ENCODE assay signal across 8 cellular contexts in the genomic region with DNA sequence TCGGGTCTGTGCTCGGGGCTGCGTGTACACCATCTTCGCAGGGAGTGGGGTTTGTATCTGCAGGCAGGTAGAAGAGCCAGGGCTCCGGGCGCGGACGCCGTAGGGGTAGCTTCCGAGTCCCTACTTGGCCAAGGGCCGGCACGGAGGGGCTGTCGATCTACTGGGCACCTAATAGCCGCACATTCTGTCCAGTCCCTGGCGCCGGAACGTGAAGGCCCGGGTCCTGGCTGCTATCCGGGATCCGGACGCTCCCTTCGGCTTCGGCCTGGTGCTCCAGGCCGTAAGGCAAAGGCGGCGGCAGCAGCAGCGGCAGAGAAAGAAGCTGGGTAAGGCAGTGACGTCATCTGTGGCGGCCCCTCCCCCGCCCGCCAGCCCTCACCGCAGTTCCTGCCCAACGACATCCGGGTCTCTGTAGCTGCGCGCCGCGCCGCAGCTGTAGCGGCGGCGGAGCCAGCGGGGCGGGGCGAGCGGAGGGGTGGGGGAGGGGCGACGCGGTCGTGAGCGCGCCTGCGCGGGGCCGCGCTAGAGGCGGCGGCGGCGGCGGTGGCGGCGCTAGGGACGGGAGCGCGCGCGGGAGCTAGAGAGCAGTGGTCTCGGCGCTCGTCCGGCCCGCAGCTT. TPM values are rescaled to one million over a fixed set of nuclear protein-coding genes. Genes with fewer than 3 reads are reported as not detected.
A peak's percentile ranks its signal among the peaks of the same experiment; 100 is the strongest.
DNase-seq lines count a peak whose midpoint lies in the region; ATAC-seq and TF ChIP-seq lines count a peak whose summit lies in the region.

A gene (plus strand): TSS at position 525 of the 618 bp plus-strand sequence. CDS start 33,483 bp downstream, outside the sequence.

- peak within 1 kb of the TSS; percentile 78 to 93 (median 84) for H3K4me3 ChIP-seq in upper lobe of left lung

- intact Hi-C loops in T-helper 1 cell treated with Interleukin-12 subunit alpha and Interleukin-12 subunit beta and Interleukin-4 antibody, amounts not matched to agents 30 ng/mL and 1 ng/mL, for 36 hours (cut with micrococcal nuclease) = loop anchor here (1.0 to 10.0 kb wide), 17 partner anchors 65 to 1950 kb away; a partner anchor contains a TSS
- intact Hi-C loops in left cardiac atrium (cut with DNase I) (loop anchor here in 1 of 2 donors (5.0 kb wide), 1 partner anchor 157 kb away; a partner anchor contains a TSS), posterior vena cava (cut with DNase I) (no loop called here)

- TF ChIP-seq POLR2A in upper lobe of left lung (IDR thresholded peaks at IDR 0.05) = peak; percentile 34 to 96 (median 91)

- no peaks in the 10 kb centered on the region for H3K9me3 ChIP-seq in upper lobe of left lung

- ATAC-seq in HG02870 (IDR thresholded peaks at IDR 0.05; ENCODE audit: unreplicated experiment) (peak; percentile 57), left cardiac atrium (peak; percentile 93 to 94), upper lobe of left lung (ENCODE audit: low FRiP score in 2 of 2) (peak; percentile 96 to 97)

- H3K4me1 ChIP-seq in upper lobe of left lung = peaks cover 30 to 37% (median 31%) of the 10 kb centered on the region in 4 donors

- peak; percentile 97 for DNase-seq in GM13977 (ENCODE audit: low spot score)
- peak; percentile 96 for DNase-seq in NCI-H1694 (lab: John Stamatoyannopoulos, UW)
- DNase-seq in amniotic epithelial cell (ENCODE audit: low read depth) = peak; percentile 90
- DNase-seq in left cardiac atrium = peak; percentile 97
- DNase-seq in posterior vena cava (ENCODE audit: low spot score) = peak; percentile 99
- DNase-seq in upper lobe of left lung = peak; percentile 96 to 99

- in situ Hi-C loops in GM13977 (cut with MboI; ENCODE audit: low pct_unique_long_range_greater_than_20kb, low sequenced_read_pairs, unreplicated experiment) = no loop called here

- TF ChIP-seq EP300 in upper lobe of left lung (IDR thresholded peaks at IDR 0.05) = no peak

- H3K36me3 ChIP-seq in upper lobe of left lung = no peaks in the 10 kb centered on the region

- WGBS in upper lobe of left lung, 2 donors = 0 to 1% methylated on average over 8 to 12 of the region's 73 CpGs

- no peak for TF ChIP-seq CTCF in GM13977 (IDR thresholded peaks at IDR 0.05; ENCODE audit: extremely low read depth, insufficient read depth, missing control alignments)
- TF ChIP-seq CTCF in upper lobe of left lung (IDR thresholded peaks at IDR 0.05) = peak in 2 of 6 experiments; percentile 8 to 10

- H3K27ac ChIP-seq in upper lobe of left lung = peak within 1 kb of the TSS; percentile 98 to 100 (median 99)

- no peaks in the 10 kb centered on the region for H3K27me3 ChIP-seq in upper lobe of left lung

RNA-seq across cellular contexts. Expression of the gene that starts here (rescaled TPM):
- 49.4 and 50.6 TPM in 2 replicates for total RNA-seq in T-helper 1 cell treated with Interleukin-12 subunit alpha and Interleukin-12 subunit beta and Interleukin-4 antibody, amounts not matched to agents 30 ng/mL and 1 ng/mL, for 36 hours
- 10 to 100 TPM; 73.2 to 76.0 TPM for total RNA-seq in left cardiac atrium
- total RNA-seq in posterior vena cava = 10 to 100 TPM; 45.3 to 64.2 TPM
- 10 to 100 TPM; 20.5 to 71.8 (median 43.7) TPM for total RNA-seq in upper lobe of left lung

Comparison
In these comparisons a context has a peak if more than half of its experiments do, and no peak if none do; other contexts are left out.
1. Peak in every context shown above with its lines: DNase-seq, ATAC-seq, H3K4me3 ChIP-seq and H3K27ac ChIP-seq.